ENCODE assay signal across 1 cellular context in the genomic region with DNA sequence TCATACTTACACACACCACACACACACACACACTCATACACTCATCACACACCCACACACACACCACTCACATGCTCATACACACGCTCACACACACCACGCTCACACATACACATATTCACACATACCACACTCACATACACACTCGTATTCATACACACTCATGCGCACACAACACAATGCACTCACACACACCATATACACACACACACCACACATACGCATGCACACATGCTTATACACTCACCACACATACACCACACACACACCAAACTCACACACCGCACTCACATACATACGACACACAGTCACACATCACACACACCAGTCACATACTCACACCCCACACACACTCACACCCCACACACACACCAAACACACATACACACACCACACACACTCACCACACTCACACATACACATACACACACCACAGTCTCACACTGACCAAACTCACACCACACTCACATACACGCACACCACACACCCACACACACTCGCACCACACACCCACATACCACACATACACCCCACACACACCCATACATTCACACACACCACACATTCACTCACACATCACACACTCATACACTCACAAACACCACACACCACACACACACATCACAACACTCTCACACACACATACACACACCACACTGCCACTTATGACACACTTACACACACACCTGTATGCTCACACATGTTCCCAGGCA.
TF ChIP-seq lines count a peak whose summit lies in the region.

No MANE protein-coding gene starts in this region.

TF ChIP-seq in K562, 482 proteins besides CTCF, POLR2A, EP300 and RAD21 (continued from another document):
- TF ChIP-seq, protein P1, sequence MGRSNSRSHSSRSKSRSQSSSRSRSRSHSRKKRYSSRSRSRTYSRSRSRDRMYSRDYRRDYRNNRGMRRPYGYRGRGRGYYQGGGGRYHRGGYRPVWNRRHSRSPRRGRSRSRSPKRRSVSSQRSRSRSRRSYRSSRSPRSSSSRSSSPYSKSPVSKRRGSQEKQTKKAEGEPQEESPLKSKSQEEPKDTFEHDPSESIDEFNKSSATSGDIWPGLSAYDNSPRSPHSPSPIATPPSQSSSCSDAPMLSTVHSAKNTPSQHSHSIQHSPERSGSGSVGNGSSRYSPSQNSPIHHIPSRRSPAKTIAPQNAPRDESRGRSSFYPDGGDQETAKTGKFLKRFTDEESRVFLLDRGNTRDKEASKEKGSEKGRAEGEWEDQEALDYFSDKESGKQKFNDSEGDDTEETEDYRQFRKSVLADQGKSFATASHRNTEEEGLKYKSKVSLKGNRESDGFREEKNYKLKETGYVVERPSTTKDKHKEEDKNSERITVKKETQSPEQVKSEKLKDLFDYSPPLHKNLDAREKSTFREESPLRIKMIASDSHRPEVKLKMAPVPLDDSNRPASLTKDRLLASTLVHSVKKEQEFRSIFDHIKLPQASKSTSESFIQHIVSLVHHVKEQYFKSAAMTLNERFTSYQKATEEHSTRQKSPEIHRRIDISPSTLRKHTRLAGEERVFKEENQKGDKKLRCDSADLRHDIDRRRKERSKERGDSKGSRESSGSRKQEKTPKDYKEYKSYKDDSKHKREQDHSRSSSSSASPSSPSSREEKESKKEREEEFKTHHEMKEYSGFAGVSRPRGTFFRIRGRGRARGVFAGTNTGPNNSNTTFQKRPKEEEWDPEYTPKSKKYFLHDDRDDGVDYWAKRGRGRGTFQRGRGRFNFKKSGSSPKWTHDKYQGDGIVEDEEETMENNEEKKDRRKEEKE (IDR thresholded peaks at IDR 0.05; ENCODE audit: borderline replicate concordance in 1 of 2, control insufficient read depth in 1 of 2, low read depth in 2 of 2, low read length in 1 of 2) = no peak
- TF ChIP-seq TSC22D4 (tag; IDR thresholded peaks at IDR 0.05) = peak; percentile 65; the same call in 1 of the 2 replicates
